Comparison of ENCODE assay signal across 8 cellular contexts in the genomic region with DNA sequence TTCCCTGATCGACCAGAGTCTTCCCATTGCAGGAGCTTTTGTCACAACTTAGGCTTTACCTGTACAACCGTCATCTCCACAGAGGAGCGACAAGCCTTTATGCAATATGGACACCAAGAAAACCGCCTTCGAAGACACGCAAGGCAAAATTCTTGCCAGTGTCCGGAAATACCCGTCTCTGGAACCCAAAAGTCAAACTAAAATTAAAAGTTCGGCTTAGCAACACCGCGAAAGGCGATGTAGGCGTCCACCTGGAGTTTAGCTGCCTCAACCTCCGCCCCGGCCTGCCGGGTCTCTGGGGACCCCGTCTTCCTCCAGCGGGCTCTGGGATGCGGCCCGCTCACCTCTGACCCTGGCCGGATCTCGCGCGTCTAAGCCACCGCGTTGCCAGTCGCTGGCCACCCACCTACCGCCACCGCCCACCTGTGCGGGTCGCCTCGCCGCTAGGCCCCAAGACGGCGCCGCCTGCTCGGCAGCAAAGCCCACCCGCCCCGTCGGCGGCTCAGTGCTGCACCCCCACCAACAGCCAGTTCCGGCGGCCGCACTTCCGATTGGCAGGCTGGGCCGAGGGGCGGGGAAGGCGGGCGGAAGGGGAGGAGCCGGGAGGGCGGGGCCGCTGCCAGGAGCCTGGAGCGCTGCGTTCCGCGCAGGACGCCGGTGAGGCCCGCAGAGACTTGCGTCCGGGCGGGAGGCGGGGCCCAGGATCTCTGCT. TPM values are rescaled to one million over a fixed set of nuclear protein-coding genes. Genes with fewer than 3 reads are reported as not detected.
DNase-seq lines count a peak whose midpoint lies in the region; ATAC-seq and TF ChIP-seq lines count a peak whose summit lies in the region.

A gene (minus strand): TSS at position 553 of the 712 bp plus-strand sequence. CDS start 8,198 bp downstream, outside the sequence.

- peak; percentile 98 for ATAC-seq in HG02623 (IDR thresholded peaks at IDR 0.05; ENCODE audit: unreplicated experiment)

- peak within 1 kb of the TSS; percentile 98 for H3K4me3 Mint-ChIP-seq in activated naive CD8-positive, alpha-beta T cell

- no peaks in the 10 kb centered on the region for H3K4me1 ChIP-seq in osteoblast (ENCODE audit: insufficient read depth, low read length)
- H3K4me1 ChIP-seq in testis: no peaks in the 10 kb centered on the region

- intact Hi-C loops in testis (cut with DNase I; ENCODE audit: low total_unique reads): no loop called here

- H3K9me3 ChIP-seq in osteoblast (ENCODE audit: low read depth, low read length) (no peaks in the 10 kb centered on the region), testis (no peaks in the 10 kb centered on the region)

- peak; percentile 84 for TF ChIP-seq POLR2A in GM10847 (IDR thresholded peaks at IDR 0.05; ENCODE audit: extremely low read depth, insufficient read length)
- TF ChIP-seq POLR2A in testis (IDR thresholded peaks at IDR 0.05): peak; percentile 49

- no peaks in the 10 kb centered on the region for H3K27me3 ChIP-seq in osteoblast (ENCODE audit: insufficient read depth, low read length)
- H3K27me3 ChIP-seq in testis: no peaks in the 10 kb centered on the region

- H3K27ac Mint-ChIP-seq in activated naive CD8-positive, alpha-beta T cell: peak within 1 kb of the TSS; percentile 97

- peaks cover 34% of the 10 kb centered on the region for H3K4me1 Mint-ChIP-seq in activated naive CD8-positive, alpha-beta T cell (ENCODE audit: low read depth)

- H2AFZ ChIP-seq in osteoblast (ENCODE audit: low read length): peak within 1 kb of the TSS; percentile 93

- H3K9me3 Mint-ChIP-seq in activated naive CD8-positive, alpha-beta T cell (ENCODE audit: low read depth): no peaks in the 10 kb centered on the region

- TF ChIP-seq CTCF in osteoblast (IDR thresholded peaks at IDR 0.05; ENCODE audit: extremely low read depth, low read depth, low read length) (no peak), testis (IDR thresholded peaks at IDR 0.05) (no peak)

- peak within 1 kb of the TSS; percentile 88 for H3K4me2 ChIP-seq in osteoblast (ENCODE audit: insufficient read depth, low read length)

- peaks cover 5% of the 10 kb centered on the region for H3K36me3 Mint-ChIP-seq in activated naive CD8-positive, alpha-beta T cell

- H3K79me2 ChIP-seq in osteoblast (ENCODE audit: insufficient read depth, low read length): peaks cover 45% of the 10 kb centered on the region

- no peaks in the 10 kb centered on the region for H3K27me3 Mint-ChIP-seq in activated naive CD8-positive, alpha-beta T cell

- peak within 1 kb of the TSS; percentile 84 for H3K27ac ChIP-seq in osteoblast (ENCODE audit: low read depth, low read length)
- peak within 1 kb of the TSS; percentile 79 for H3K27ac ChIP-seq in testis

- peak within 1 kb of the TSS; percentile 99 for H3K4me3 ChIP-seq in osteoblast (ENCODE audit: insufficient read depth, low read length)
- peak within 1 kb of the TSS; percentile 67 to 85 for H3K4me3 ChIP-seq in testis

- peak; percentile 85 for DNase-seq in NCI-H1092 treated with DMSO at 0.1 percent for 48 hours (lab: John Stamatoyannopoulos, UW)
- peak; percentile 85 for DNase-seq in SKM-1 treated with dmso at 0.1 percent for 144 hours (lab: John Stamatoyannopoulos, UW; ENCODE audit: unreplicated experiment)
- DNase-seq in glomerular visceral epithelial cell (ENCODE audit: extremely low spot score): peak; percentile 93
- peak; percentile 92 for DNase-seq in osteoblast (ENCODE audit: insufficient read length, low spot score, missing footprints)
- peak; percentile 96 for DNase-seq in testis

- H3K36me3 ChIP-seq in osteoblast (ENCODE audit: insufficient read depth, low read length): peaks cover 5% of the 10 kb centered on the region
- no peaks in the 10 kb centered on the region for H3K36me3 ChIP-seq in testis (ENCODE audit: low read depth, missing control alignments)

- WGBS in testis, 2 donors: 0% methylated on average over 25 to 62 of the region's 63 CpGs

- H4K20me1 ChIP-seq in osteoblast (ENCODE audit: insufficient read depth, low read length): peaks cover 5% of the 10 kb centered on the region

RNA-seq across cellular contexts. Expression of the gene that starts here (rescaled TPM):
- total RNA-seq in osteoblast (53.6 and 60.1 TPM in 2 replicates), testis (100 to 1,000 TPM; 109 to 119 TPM)
- 176 TPM for polyA plus RNA-seq in testis (ENCODE audit: insufficient read depth, low read depth, low replicate concordance)

Comparison
In these comparisons a context has a peak if more than half of its experiments do, and no peak if none do; other contexts are left out.
1. Peak in every context shown above with its lines: DNase-seq, ATAC-seq, H3K4me3 ChIP-seq and H3K27ac ChIP-seq.